Comparison of ENCODE assay signal across 8 cellular contexts in genomic region chr22:41683052-41683451, GRCh38. TPM values are rescaled to one million over a fixed set of nuclear protein-coding genes. Genes with fewer than 3 reads are reported as not detected.
DNase-seq lines count a peak whose midpoint lies in the region; ATAC-seq, FAIRE-seq and TF ChIP-seq lines count a peak whose summit lies in the region.

No MANE protein-coding gene starts in this region.

- no peak for ATAC-seq in GM21737 (IDR thresholded peaks at IDR 0.05; ENCODE audit: unreplicated experiment)
- ATAC-seq in HG02938 (IDR thresholded peaks at IDR 0.05; ENCODE audit: unreplicated experiment), result no peak

- H3K4me1 ChIP-seq in PC-9 (replicated peaks; ENCODE audit: insufficient read depth) (peaks cover 26% of the 10 kb centered on the region), parathyroid adenoma (no peaks in the 10 kb centered on the region)

- no peaks in the 10 kb centered on the region for H3K27me3 Mint-ChIP-seq in Calu3 (ENCODE audit: unreplicated experiment)

- peak overlapping the region; percentile 99 for H3K27ac Mint-ChIP-seq in Calu3 (ENCODE audit: unreplicated experiment)

- H2AFZ ChIP-seq in PC-9 (no peak overlapping the region), parathyroid adenoma (peak overlapping the region; percentile 50)

- H3K9me2 ChIP-seq in PC-9 (ENCODE audit: insufficient read depth), result no peaks in the 10 kb centered on the region

- H3K4me2 ChIP-seq in PC-9 (peak overlapping the region; percentile 68), parathyroid adenoma (ENCODE audit: low read length) (no peak overlapping the region)

- H3K9me3 ChIP-seq in PC-9 (ENCODE audit: insufficient read depth, low read depth) (no peaks in the 10 kb centered on the region), parathyroid adenoma (ENCODE audit: control insufficient read depth, low read length) (no peaks in the 10 kb centered on the region)

- TF ChIP-seq CTCF in Calu3 (IDR thresholded peaks at IDR 0.05; ENCODE audit: unreplicated experiment) (no peak), PC-9 (conservative IDR thresholded peaks at IDR 0.05) (no peak), epithelial cell of esophagus (IDR thresholded peaks at IDR 0.05; ENCODE audit: insufficient read depth, low read depth, low read length, missing control alignments) (no peak), parathyroid adenoma (IDR thresholded peaks at IDR 0.05) (no peak), D721Med (IDR thresholded peaks at IDR 0.05; ENCODE audit: insufficient read depth, missing control alignments) (no peak)

- H3F3A ChIP-seq in PC-9 (ENCODE audit: insufficient read depth, low read depth), result peaks cover 37% of the 10 kb centered on the region

- peaks cover 61% of the 10 kb centered on the region for H3K36me3 Mint-ChIP-seq in Calu3 (ENCODE audit: insufficient read depth, unreplicated experiment)

- no peak overlapping the region for H3K9ac ChIP-seq in parathyroid adenoma

- peaks cover 76% of the 10 kb centered on the region for H4K20me1 ChIP-seq in PC-9 (ENCODE audit: insufficient read depth)

- H3K36me3 ChIP-seq in PC-9 (ENCODE audit: low read depth) (peaks cover 30% of the 10 kb centered on the region; the same call in 1 of the 2 replicates), parathyroid adenoma (ENCODE audit: control insufficient read depth, insufficient read depth, low read length) (no peaks in the 10 kb centered on the region)

- H3K4me1 Mint-ChIP-seq in Calu3 (ENCODE audit: low read depth, unreplicated experiment), result peaks cover 7% of the 10 kb centered on the region

- CTCF ChIA-PET in Calu3 (lab: Charles Lee) (interaction anchor here (0.7 kb wide), 1 partner anchor 115 kb away, joined by 3 read pairs; no protein-coding TSS in a partner anchor), PC-9 (lab: Charles Lee) (no interaction called here)

- H3K9me3 Mint-ChIP-seq in Calu3 (ENCODE audit: low read depth, unreplicated experiment), result no peaks in the 10 kb centered on the region

- H3K27me3 ChIP-seq in PC-9 (ENCODE audit: insufficient read depth, low read depth) (no peaks in the 10 kb centered on the region), parathyroid adenoma (ENCODE audit: control insufficient read depth, insufficient read depth, low read length) (no peaks in the 10 kb centered on the region)

- FAIRE-seq in D721Med (lab: Jason Lieb, UNC), result no peak

- POLR2A ChIA-PET in PC-9 (lab: Charles Lee; ENCODE audit: unreplicated experiment), result interaction anchor here (0.8 kb wide), 1 partner anchor 34 kb away, joined by 5 read pairs; no protein-coding TSS in a partner anchor

- intact Hi-C loops in Calu3 (cut with micrococcal nuclease; ENCODE audit: unreplicated experiment), result no loop called here
- intact Hi-C loops in PC-9 (cut with micrococcal nuclease; ENCODE audit: unreplicated experiment), result no loop called here

- H3K79me2 ChIP-seq in PC-9 (ENCODE audit: low read depth), result peaks cover 99% of the 10 kb centered on the region
- peaks cover 7% of the 10 kb centered on the region for H3K79me2 ChIP-seq in parathyroid adenoma

- BruUV-seq in Calu3 (replicated peaks; lab: Mats Ljungman, UMichigan), result no TSS peak
- BruUV-seq in PC-9 (replicated peaks; lab: Mats Ljungman, UMichigan), result TSS peak; percentile 77

- H3K4me3 ChIP-seq in PC-9 (peak overlapping the region; percentile 65; the same call in 1 of the 2 replicates), epithelial cell of esophagus (ENCODE audit: low read length) (peak overlapping the region; percentile 69), parathyroid adenoma (ENCODE audit: low read depth, low read length) (no peak overlapping the region)

- H3K27ac ChIP-seq in PC-9 (peak overlapping the region; percentile 59), parathyroid adenoma (peak overlapping the region; percentile 90)

- DNase-seq in Calu3 (no peak), PC-9 (no peak), epithelial cell of esophagus (ENCODE audit: low read depth) (no peak), D721Med (ENCODE audit: insufficient read length, low spot score) (no peak), NOMO-1 (lab: John Stamatoyannopoulos, UW; ENCODE audit: unreplicated experiment in 2 of 2) (no peak)

- H3K4me3 Mint-ChIP-seq in Calu3 (ENCODE audit: low read depth, unreplicated experiment), result peak overlapping the region; percentile 94

RNA-seq across cellular contexts. Expression of gene SNU13, which starts 5.6 kb away (rescaled TPM):
- total RNA-seq in Calu3 (2022) (205 and 213 TPM in 2 replicates), PC-9 (2021) (197 and 229 TPM in 2 replicates)

RNA-seq across cellular contexts. Expression of gene MEI1, which starts 16.3 kb away (rescaled TPM):
- total RNA-seq in Calu3 (2022) (0.68 and 0.83 TPM in 2 replicates), PC-9 (2021) (0.55 and 0.61 TPM in 2 replicates)
